In the genomic region with DNA sequence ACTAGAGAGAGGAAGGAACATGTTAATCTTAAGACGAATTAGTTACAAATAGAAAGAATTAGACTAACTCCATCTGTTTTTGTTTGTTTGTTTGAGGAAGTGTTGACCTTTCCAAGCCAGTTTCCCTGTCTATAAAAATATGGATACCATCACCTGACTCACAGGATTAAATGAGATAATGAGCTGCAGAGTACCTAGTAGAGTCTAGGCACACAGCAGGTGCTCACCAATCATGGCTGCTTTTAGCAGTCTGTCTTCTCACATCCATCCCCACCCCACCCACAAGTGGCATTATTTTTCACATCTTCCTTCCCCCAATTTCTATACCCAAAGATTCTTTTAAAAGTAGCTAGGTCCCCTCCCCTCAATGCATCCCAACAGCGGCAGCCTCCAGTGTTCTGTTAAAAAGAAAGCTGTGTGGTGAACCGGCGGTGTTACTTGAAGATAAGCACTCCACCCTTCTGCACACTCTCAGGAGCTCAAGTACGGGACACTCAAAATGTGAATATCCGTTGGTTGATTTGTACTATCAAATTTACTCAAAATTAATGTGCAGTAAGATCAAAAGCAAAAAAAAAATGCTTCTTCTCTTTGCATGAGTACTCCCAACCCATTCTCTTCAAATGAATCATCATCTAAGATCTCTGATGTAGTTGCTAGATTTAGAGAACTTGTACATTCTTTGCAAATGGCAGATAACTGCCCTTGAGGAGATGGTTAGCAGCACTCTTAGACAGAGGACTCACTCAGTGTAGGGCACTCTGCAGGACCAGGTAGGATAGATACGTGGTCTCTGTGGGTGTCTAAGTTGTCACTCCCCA, we compare ENCODE assay signal across 9 cellular contexts.
DNase-seq lines count a peak whose midpoint lies in the region; ATAC-seq and TF ChIP-seq lines count a peak whose summit lies in the region.
"Had no signal": no experiment of that assay in that cellular context is flagged by ENCODE, and none has a peak within 500 bp of the region (broad histone marks: within the 10 kb centered on the region; RNA-seq: fewer than 3 reads in every experiment).

No MANE protein-coding gene starts in this region.

- TF ChIP-seq CTCF in activated CD8-positive, alpha-beta T cell treated with anti-CD3 and anti-CD28 coated beads for 36 hours (IDR thresholded peaks at IDR 0.05): no peak
- TF ChIP-seq CTCF in tibial nerve (IDR thresholded peaks at IDR 0.05): no peak

- H3K9me3 ChIP-seq in tibial nerve: no peaks in the 10 kb centered on the region

- ATAC-seq in HG02840 (IDR thresholded peaks at IDR 0.05; ENCODE audit: low FRiP score, unreplicated experiment): peak; percentile 66
- ATAC-seq in activated CD8-positive, alpha-beta T cell treated with anti-CD3 and anti-CD28 coated beads for 36 hours: peak; percentile 84

- no peak overlapping the region for H3K27ac ChIP-seq in tibial nerve
- H3K27ac ChIP-seq: C4-2B had no signal

- H3K4me1 ChIP-seq in tibial nerve: peaks cover 0 to 51% (median 17%) of the 10 kb centered on the region in 4 donors

- peak; percentile 68 for DNase-seq in activated effector memory CD4-positive, alpha-beta T cell treated with anti-CD3 and anti-CD28 coated beads, Interleukin-2, amount 50 U/mL, for 16 hours
- no peak for DNase-seq in activated effector memory CD4-positive, alpha-beta T cell treated with Interleukin-2 at 50 U/mL for 16 hours
- DNase-seq in activated CD8-positive, alpha-beta T cell treated with anti-CD3 and anti-CD28 coated beads for 36 hours: peak; percentile 39
- peak; percentile 33 for DNase-seq in stimulated activated CD4-positive, alpha-beta T cell treated with anti-CD3 and anti-CD28 coated beads, Interleukin-4, amount 100 ng/mL, for 24 hours
- DNase-seq in tibial nerve (ENCODE audit: low spot score in 2 of 2) (no peak), SIG-M5 (lab: John Stamatoyannopoulos, UW) (no peak), Kasumi-1 (lab: John Stamatoyannopoulos, UW) (no peak)

- H3K4me3 Mint-ChIP-seq in activated CD8-positive, alpha-beta T cell treated with anti-CD3 and anti-CD28 coated beads for 36 hours: peak overlapping the region; percentile 53

- H3K9me3 Mint-ChIP-seq in activated CD8-positive, alpha-beta T cell treated with anti-CD3 and anti-CD28 coated beads for 36 hours: no peaks in the 10 kb centered on the region

- TF ChIP-seq EP300 in tibial nerve (IDR thresholded peaks at IDR 0.05): no peak

- H3K27me3 Mint-ChIP-seq in activated CD8-positive, alpha-beta T cell treated with anti-CD3 and anti-CD28 coated beads for 36 hours: no peaks in the 10 kb centered on the region

- H3K27ac Mint-ChIP-seq in activated CD8-positive, alpha-beta T cell treated with anti-CD3 and anti-CD28 coated beads for 36 hours: peak overlapping the region; percentile 71

- WGBS in tibial nerve, 2 donors: 87 to 90% methylated on average over 7 of the region's 7 CpGs

- H3K36me3 Mint-ChIP-seq in activated CD8-positive, alpha-beta T cell treated with anti-CD3 and anti-CD28 coated beads for 36 hours (ENCODE audit: low read depth): no peaks in the 10 kb centered on the region

- peaks cover 31% of the 10 kb centered on the region for H3K4me1 Mint-ChIP-seq in activated CD8-positive, alpha-beta T cell treated with anti-CD3 and anti-CD28 coated beads for 36 hours (ENCODE audit: low read depth)

- intact Hi-C loops in activated CD8-positive, alpha-beta T cell treated with anti-CD3 and anti-CD28 coated beads for 36 hours (cut with micrococcal nuclease): no loop called here

- CTCF ChIA-PET in activated CD8-positive, alpha-beta T cell treated with anti-CD3 and anti-CD28 coated beads for 36 hours (lab: Charles Lee): interaction anchor here (1.6 kb wide), 2 partner anchors 9 to 29 kb away, joined by 4 to 5 read pairs; no protein-coding TSS in a partner anchor

- H3K27me3 ChIP-seq in tibial nerve: no peaks in the 10 kb centered on the region

- TF ChIP-seq POLR2A in tibial nerve (IDR thresholded peaks at IDR 0.05): no peak

- H3K4me3 ChIP-seq in tibial nerve: no peak overlapping the region

- H3K36me3 ChIP-seq in tibial nerve: no peaks in the 10 kb centered on the region

- POLR2A ChIA-PET in activated CD8-positive, alpha-beta T cell treated with anti-CD3 and anti-CD28 coated beads for 36 hours (lab: Charles Lee): no interaction called here

Comparison
In these comparisons a context has a peak if more than half of its experiments do, and no peak if none do; other contexts are left out.
1. DNase-seq: peak in activated effector memory CD4-positive, alpha-beta T cell treated with anti-CD3 and anti-CD28 coated beads, Interleukin-2, amount 50 U/mL, for 16 hours (single experiment), activated CD8-positive, alpha-beta T cell treated with anti-CD3 and anti-CD28 coated beads for 36 hours (single experiment) and stimulated activated CD4-positive, alpha-beta T cell treated with anti-CD3 and anti-CD28 coated beads, Interleukin-4, amount 100 ng/mL, for 24 hours (single experiment); none in activated effector memory CD4-positive, alpha-beta T cell treated with Interleukin-2 at 50 U/mL for 16 hours (single experiment), tibial nerve (0 of 2), SIG-M5 (single experiment) and Kasumi-1 (0 of 2).